In the genomic region with DNA sequence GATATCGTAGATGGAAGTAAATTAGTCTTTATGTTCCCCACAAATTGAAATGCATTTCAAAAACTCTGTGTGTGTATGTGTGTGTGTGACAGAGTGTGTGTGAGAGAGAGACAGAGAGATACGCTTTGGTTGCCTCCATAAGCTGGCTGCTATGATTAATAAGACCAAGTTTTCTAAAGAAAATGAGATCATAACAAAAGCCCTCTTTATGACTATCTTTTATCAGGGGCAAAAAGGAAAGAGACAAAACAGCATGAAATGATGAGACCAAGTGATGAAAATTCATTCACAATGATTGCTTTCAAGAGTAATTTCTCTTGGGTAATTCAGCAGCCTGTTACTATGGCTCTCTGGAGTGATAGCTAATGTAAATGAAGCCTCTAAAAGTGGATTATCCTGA, we compare ENCODE assay signal across 22 cellular contexts.
"Had no signal": no experiment of that assay in that cellular context is flagged by ENCODE, and none has a peak within 500 bp of the region (broad histone marks: within the 10 kb centered on the region; RNA-seq: fewer than 3 reads in every experiment).

No MANE protein-coding gene starts in this region.

- H3K4me3 ChIP-seq: esophagus muscularis mucosa, gastrocnemius medialis, stomach, transverse colon had no signal

- H3K9me3 ChIP-seq: esophagus muscularis mucosa, gastrocnemius medialis, stomach, transverse colon had no signal

- FAIRE-seq: islet of Langerhans, TTC549, urothelium cell line had no signal

- H3K9me3 Mint-ChIP-seq: activated naive CD4-positive, alpha-beta T cell treated with anti-CD3 and anti-CD28 coated beads for 36 hours; activated T-cell treated with anti-CD3 and anti-CD28 coated beads, Interleukin-2, amount 50 U/mL, for 72 hours; nephron had no signal

- H3K4me3 Mint-ChIP-seq: activated naive CD4-positive, alpha-beta T cell treated with anti-CD3 and anti-CD28 coated beads for 36 hours; activated T-cell treated with anti-CD3 and anti-CD28 coated beads, Interleukin-2, amount 50 U/mL, for 72 hours; nephron had no signal

- H3K36me3 ChIP-seq: brain microvascular endothelial cell, esophagus muscularis mucosa, gastrocnemius medialis, stomach, transverse colon, WERI-Rb-1 had no signal

- ATAC-seq: gastrocnemius medialis, right cardiac atrium had no signal

- DNase-seq: activated effector memory CD4-positive, alpha-beta T cell treated with Interleukin-2 at 50 U/mL for 16 hours; activated naive CD4-positive, alpha-beta T cell treated with anti-CD3 and anti-CD28 coated beads for 36 hours; activated T-cell treated with anti-CD3 and anti-CD28 coated beads, Interleukin-2, amount 50 U/mL, for 72 hours; aorta; brain microvascular endothelial cell; central memory CD4-positive, alpha-beta T cell; effector memory CD4-positive, alpha-beta T cell; gastrocnemius medialis; hippocampal formation; nucleus accumbens; right cardiac atrium; stimulated activated CD4-positive, alpha-beta T cell treated with anti-CD3 and anti-CD28 coated beads, Interleukin-12 subunit alpha, Interleukin-12 subunit beta, amount 100 ng/mL, for 4 hours; stomach; T-helper 1 cell; transverse colon; WERI-Rb-1 had no signal

- H3K27me3 ChIP-seq: brain microvascular endothelial cell, esophagus muscularis mucosa, gastrocnemius medialis, stomach, transverse colon had no signal

- H3K4me1 ChIP-seq: gastrocnemius medialis had no signal

- H3K27ac Mint-ChIP-seq: activated naive CD4-positive, alpha-beta T cell treated with anti-CD3 and anti-CD28 coated beads for 36 hours; activated T-cell treated with anti-CD3 and anti-CD28 coated beads, Interleukin-2, amount 50 U/mL, for 72 hours; nephron had no signal

- H3K4me1 Mint-ChIP-seq: nephron had no signal

- H3K27ac ChIP-seq: brain microvascular endothelial cell, esophagus muscularis mucosa, gastrocnemius medialis, parathyroid adenoma, stomach, WERI-Rb-1 had no signal

- H3K79me2 ChIP-seq: parathyroid adenoma had no signal

- H3K9ac ChIP-seq: parathyroid adenoma had no signal
